1 cellular context compared by ENCODE assay signal in the genomic region with DNA sequence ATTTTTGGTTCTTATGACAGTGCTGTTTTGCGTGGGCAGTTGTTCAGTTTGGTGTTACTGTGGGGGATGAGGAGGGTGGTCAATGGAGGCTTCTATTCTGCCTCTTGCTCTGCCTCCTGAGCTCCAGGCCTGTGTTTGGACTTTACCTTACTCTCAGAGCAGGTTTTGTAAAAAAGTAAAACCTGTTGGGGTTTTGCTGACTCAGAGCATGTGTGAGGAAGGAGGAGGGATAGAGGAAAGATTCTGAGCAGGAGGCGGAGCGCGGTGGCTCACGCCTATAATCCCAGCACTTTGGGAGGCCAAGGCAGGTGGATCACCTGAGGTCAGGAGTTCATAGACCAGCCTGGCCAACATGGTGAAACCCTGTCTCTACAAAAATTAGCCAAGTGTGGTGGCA.
TF ChIP-seq lines count a peak whose summit lies in the region.

No MANE protein-coding gene starts in this region.

TF ChIP-seq in GM23338, 12 proteins besides CTCF, POLR2A, EP300 and RAD21 (continued from another document):
- TF ChIP-seq ZNF331 (CRISPR knock-in tag; IDR thresholded peaks at IDR 0.05; ENCODE audit: low read depth) (no peak), CREB1 (CRISPR knock-in tag; IDR thresholded peaks at IDR 0.05; ENCODE audit: low read depth) (no peak)
TF ChIP-seq in GM23338: peak in this region for 0.
